In the genomic region with DNA sequence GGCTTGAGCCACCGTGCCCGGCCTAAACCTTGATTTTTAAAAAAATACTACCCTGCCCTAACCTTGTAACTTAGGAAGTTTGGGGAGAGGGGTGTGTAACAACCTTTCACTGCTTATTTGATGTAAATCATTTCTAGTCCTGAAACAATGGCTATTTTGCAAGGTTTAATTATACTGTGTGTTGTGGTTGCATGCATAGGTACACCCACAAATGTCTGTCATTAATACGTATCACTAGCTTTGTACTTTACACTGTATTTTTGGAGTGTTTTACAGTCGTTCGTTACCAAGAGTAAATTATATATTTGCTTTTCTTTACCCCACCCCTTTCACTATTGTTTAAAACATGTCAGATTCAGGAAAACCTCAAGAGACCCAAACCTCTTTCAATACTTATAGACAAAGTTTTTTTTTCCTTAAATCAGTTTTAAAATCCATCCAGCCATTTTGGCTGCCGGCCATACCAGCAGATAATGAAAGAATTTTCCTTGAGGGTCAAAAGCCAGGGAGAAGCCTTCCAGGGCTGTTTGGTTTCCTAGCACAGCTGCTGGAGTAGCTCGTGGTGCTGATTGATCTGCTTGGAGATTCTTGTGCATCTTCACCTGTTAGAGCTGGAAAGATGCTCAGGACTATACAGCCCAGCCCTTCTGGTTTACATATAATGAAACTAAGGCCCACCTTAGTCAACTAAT, we compare ENCODE assay signal across 25 cellular contexts. TPM values are rescaled to one million over a fixed set of nuclear protein-coding genes. Genes with fewer than 3 reads are reported as not detected.
DNase-seq lines count a peak whose midpoint lies in the region; ATAC-seq and FAIRE-seq lines count a peak whose summit lies in the region.
"Had no signal": no experiment of that assay in that cellular context is flagged by ENCODE, and none has a peak within 500 bp of the region (broad histone marks: within the 10 kb centered on the region; RNA-seq: fewer than 3 reads in every experiment).

No MANE protein-coding gene starts in this region.

- no peak for DNase-seq in T-helper 2 cell treated with Interferon-gamma antibody and Interleukin-4, amounts not matched to agents 5 μg/mL and 100 μg/mL, for 36 hours (ENCODE audit: low spot score)
- no peak for DNase-seq in T-helper 2 cell
- peak; percentile 6 for DNase-seq in myocyte (ENCODE audit: low read depth)
- peak; percentile 50 for DNase-seq in small intestine
- DNase-seq in NCI-H524 treated with DMSO at 0.1 percent for 48 hours (lab: John Stamatoyannopoulos, UW), result no peak
- DNase-seq in NCI-H1048 (lab: John Stamatoyannopoulos, UW), result no peak
- DNase-seq: AML-193; Calu3; CD4-positive, alpha-beta memory T cell; DMS 273 treated with DMSO at 0.1 percent for 48 hours; DMS53; DND-41; EL; H9; IMR-90; KBM-7 had no signal

- no peak for FAIRE-seq in small intestine (lab: Jason Lieb, UNC)
- FAIRE-seq: A549, GM12878, H1 had no signal

- H3K4me1 Mint-ChIP-seq in T-helper 2 cell treated with Interferon-gamma antibody and Interleukin-4, amounts not matched to agents 5 μg/mL and 100 μg/mL, for 36 hours (ENCODE audit: low read depth), result peaks cover 53% of the 10 kb centered on the region
- H3K4me1 Mint-ChIP-seq: H9 had no signal

- WGBS in small intestine, 3 donors, result 29 to 36% (median 32%) methylated on average over 7 of the region's 7 CpGs

- no peaks in the 10 kb centered on the region for H3K36me3 ChIP-seq in small intestine (ENCODE audit: control insufficient read depth in 2 of 2, insufficient read depth in 2 of 2, low read length in 2 of 2)

- no peak overlapping the region for H3K4me3 ChIP-seq in small intestine (ENCODE audit: low read depth in 1 of 2, low read length in 2 of 2)
- H3K4me3 ChIP-seq: A549, GM12878 had no signal

- H3K9me3 Mint-ChIP-seq in T-helper 2 cell treated with Interferon-gamma antibody and Interleukin-4, amounts not matched to agents 5 μg/mL and 100 μg/mL, for 36 hours, result peaks cover 6% of the 10 kb centered on the region
- H3K9me3 Mint-ChIP-seq: H9 had no signal

- peaks cover 6% of the 10 kb centered on the region for H3K27me3 Mint-ChIP-seq in T-helper 2 cell treated with Interferon-gamma antibody and Interleukin-4, amounts not matched to agents 5 μg/mL and 100 μg/mL, for 36 hours (ENCODE audit: low read depth)
- H3K27me3 Mint-ChIP-seq: CD4-positive, alpha-beta memory T cell had no signal

- no peaks in the 10 kb centered on the region for H3K4me1 ChIP-seq in small intestine (ENCODE audit: control insufficient read depth in 2 of 2, insufficient read depth in 1 of 2, low read depth in 1 of 2, low read length in 1 of 2)
- H3K4me1 ChIP-seq: A549 had no signal

- no peak overlapping the region for H3K27ac ChIP-seq in small intestine (ENCODE audit: low read depth in 1 of 2, low read length in 1 of 2)
- H3K27ac ChIP-seq: 22Rv1, A549, C4-2B, HL-60 had no signal

- no peaks in the 10 kb centered on the region for H3K9me3 ChIP-seq in small intestine (ENCODE audit: control insufficient read depth, low read depth)
- H3K9me3 ChIP-seq: A549 had no signal

- no peaks in the 10 kb centered on the region for H3K27me3 ChIP-seq in small intestine (ENCODE audit: control insufficient read depth in 2 of 2, insufficient read depth in 2 of 2, low read length in 2 of 2)

- H3K27ac Mint-ChIP-seq in T-helper 2 cell treated with Interferon-gamma antibody and Interleukin-4, amounts not matched to agents 5 μg/mL and 100 μg/mL, for 36 hours, result peak overlapping the region; percentile 10
- H3K27ac Mint-ChIP-seq: H9 had no signal

- H3K36me3 Mint-ChIP-seq in T-helper 2 cell treated with Interferon-gamma antibody and Interleukin-4, amounts not matched to agents 5 μg/mL and 100 μg/mL, for 36 hours (ENCODE audit: low read depth), result peaks cover 27% of the 10 kb centered on the region
- H3K36me3 Mint-ChIP-seq: CD4-positive, alpha-beta memory T cell had no signal

- peak overlapping the region; percentile 43 for H3K4me3 Mint-ChIP-seq in T-helper 2 cell treated with Interferon-gamma antibody and Interleukin-4, amounts not matched to agents 5 μg/mL and 100 μg/mL, for 36 hours
- H3K4me3 Mint-ChIP-seq: CD4-positive, alpha-beta memory T cell; H9 had no signal

- ATAC-seq in HG02973 (IDR thresholded peaks at IDR 0.05; ENCODE audit: unreplicated experiment), result no peak
- ATAC-seq: A549, GM12878 had no signal

RNA-seq across cellular contexts. Expression of gene DOCK8, which starts 50.7 kb away (rescaled TPM):
- total RNA-seq in myocyte, result 0.21 and 2.1 TPM in 2 replicates
- polyA plus RNA-seq in myocyte (2012), result not detected
- 1 to 10 TPM; 2.2 to 3.8 (median 3.8) TPM for polyA plus RNA-seq in small intestine
- total RNA-seq: G401, HT1080, IMR-90 had no signal
- polyA plus RNA-seq: IMR-90 had no signal

Comparison
In these comparisons a context has a peak if more than half of its experiments do, and no peak if none do; other contexts are left out.
1. DNase-seq: peak in myocyte (single experiment) and small intestine (single experiment); none in T-helper 2 cell treated with Interferon-gamma antibody and Interleukin-4, amounts not matched to agents 5 μg/mL and 100 μg/mL, for 36 hours (single experiment), T-helper 2 cell (0 of 5), NCI-H524 treated with DMSO at 0.1 percent for 48 hours (single experiment) and NCI-H1048 (single experiment).